8 cellular contexts compared by ENCODE assay signal in genomic region chr1:205211839-205212241, GRCh38. TPM values are rescaled to one million over a fixed set of nuclear protein-coding genes. Genes with fewer than 3 reads are reported as not detected.
A peak's percentile ranks its signal among the peaks of the same experiment; 100 is the strongest.
DNase-seq lines count a peak whose midpoint lies in the region; ATAC-seq, FAIRE-seq and TF ChIP-seq lines count a peak whose summit lies in the region.

No MANE protein-coding gene starts in this region.

- peak overlapping the region; percentile 93 for H3K4me3 Mint-ChIP-seq in activated T-helper 17 cell treated with anti-CD3 and anti-CD28 coated beads, Interleukin-2, amount 50 U/mL, for 72 hours

- H3K27me3 Mint-ChIP-seq in activated T-helper 17 cell treated with anti-CD3 and anti-CD28 coated beads, Interleukin-2, amount 50 U/mL, for 72 hours = no peaks in the 10 kb centered on the region

- WGBS in thyroid gland, 2 donors = 31 to 37% methylated on average over 11 of the region's 11 CpGs

- H3K9me3 ChIP-seq in kidney (ENCODE audit: control insufficient read depth in 1 of 2, low read length in 2 of 2) = no peaks in the 10 kb centered on the region
- no peaks in the 10 kb centered on the region for H3K9me3 ChIP-seq in thyroid gland

- no peak for DNase-seq in activated CD4-positive, CD25-positive, alpha-beta regulatory T cell (lab: John Stamatoyannopoulos, UW)
- no peak for DNase-seq in kidney
- no peak for DNase-seq in thyroid gland
- no peak for DNase-seq in HPDE6-E6E7 (ENCODE audit: extremely low spot score)
- DNase-seq in NCI-H2171 treated with DMSO at 0.1 percent for 48 hours (lab: John Stamatoyannopoulos, UW) = no peak

- no peak for TF ChIP-seq CTCF in kidney (IDR thresholded peaks at IDR 0.05; ENCODE audit: borderline replicate concordance, extremely low read depth, insufficient read depth)
- no peak for TF ChIP-seq CTCF in thyroid gland (IDR thresholded peaks at IDR 0.05)

- H3K4me3 ChIP-seq in kidney (ENCODE audit: low read length in 2 of 2) (peak overlapping the region; percentile 67 to 85), thyroid gland (replicated peaks in 1 of 3) (peak overlapping the region in 2 of 3 donors; percentile 73 to 90)

- H3K4me1 ChIP-seq in kidney (ENCODE audit: control insufficient read depth in 1 of 2, insufficient read depth in 1 of 2, low read depth in 1 of 2, low read length in 2 of 2) = peaks cover 7 to 8% of the 10 kb centered on the region in 2 donors
- peaks cover 10 to 14% of the 10 kb centered on the region in 2 donors for H3K4me1 ChIP-seq in thyroid gland

- no peak for TF ChIP-seq POLR2A in thyroid gland (IDR thresholded peaks at IDR 0.05)

- H3K36me3 ChIP-seq in kidney (ENCODE audit: control insufficient read depth in 1 of 2, insufficient read depth in 2 of 2, low read length in 2 of 2) (no peaks in the 10 kb centered on the region), thyroid gland (no peaks in the 10 kb centered on the region)

- FAIRE-seq in kidney (lab: Jason Lieb, UNC) = no peak

- H3K27me3 ChIP-seq in thyroid gland = no peaks in the 10 kb centered on the region

- peak overlapping the region; percentile 32 to 95 for H3K9ac ChIP-seq in kidney (ENCODE audit: low read length in 2 of 2)

- H3K36me3 Mint-ChIP-seq in activated T-helper 17 cell treated with anti-CD3 and anti-CD28 coated beads, Interleukin-2, amount 50 U/mL, for 72 hours (ENCODE audit: low read depth) = peaks cover 4% of the 10 kb centered on the region

- H3K4me1 Mint-ChIP-seq in activated T-helper 17 cell treated with anti-CD3 and anti-CD28 coated beads, Interleukin-2, amount 50 U/mL, for 72 hours = peaks cover 17% of the 10 kb centered on the region

- ATAC-seq in activated CD4-positive, CD25-positive, alpha-beta regulatory T cell treated with anti-CD3 and anti-CD28 coated beads, Interleukin-2, amount 50 U/mL, for 24 hours = peak; percentile 29 to 33
- peak; percentile 23 for ATAC-seq in HG03135 (IDR thresholded peaks at IDR 0.05; ENCODE audit: unreplicated experiment)
- ATAC-seq in activated T-helper 17 cell treated with anti-CD3 and anti-CD28 coated beads, Interleukin-2, amount 50 U/mL, for 72 hours (replicated peaks) = peak; percentile 43

- no peaks in the 10 kb centered on the region for H3K9me3 Mint-ChIP-seq in activated T-helper 17 cell treated with anti-CD3 and anti-CD28 coated beads, Interleukin-2, amount 50 U/mL, for 72 hours

- peak overlapping the region; percentile 98 for H3K27ac Mint-ChIP-seq in activated T-helper 17 cell treated with anti-CD3 and anti-CD28 coated beads, Interleukin-2, amount 50 U/mL, for 72 hours

- intact Hi-C loops in kidney (cut with DNase I) (no loop called here), thyroid gland (cut with DNase I) (no loop called here)

- H3K27ac ChIP-seq in kidney (ENCODE audit: low read depth in 2 of 2, low read length in 2 of 2) (peak overlapping the region in 1 of 2 donors; percentile 95), thyroid gland (peak overlapping the region; percentile 83 to 92 (median 89))

RNA-seq across cellular contexts. Expression of gene DSTYK, which starts 0.3 kb away (rescaled TPM):
- 1 to 10 TPM; 9.8 to 10.0 TPM for total RNA-seq in activated T-helper 17 cell treated with anti-CD3 and anti-CD28 coated beads, Interleukin-2, amount 50 U/mL, for 72 hours
- total RNA-seq in kidney (17.8 TPM), thyroid gland (10 to 100 TPM; 12.9 to 21.1 (median 17.5) TPM)
- polyA plus RNA-seq in kidney (ENCODE audit: insufficient read depth, low read depth, low replicate concordance) = 5.6 TPM

RNA-seq across cellular contexts. Expression of gene TMCC2, which starts 15.9 kb away (rescaled TPM):
- total RNA-seq in activated T-helper 17 cell treated with anti-CD3 and anti-CD28 coated beads, Interleukin-2, amount 50 U/mL, for 72 hours = 1 to 10 TPM; 2.6 to 3.5 TPM
- total RNA-seq in kidney (1.3 TPM), thyroid gland (1 to 10 TPM; 2.3 to 3.6 (median 3.1) TPM)
- polyA plus RNA-seq in kidney (ENCODE audit: insufficient read depth, low read depth, low replicate concordance) = 3.5 TPM
